Comparison of ENCODE assay signal across 11 cellular contexts in genomic region chr1:33228935-33229487, GRCh38. TPM values are rescaled to one million over a fixed set of nuclear protein-coding genes. Genes with fewer than 3 reads are reported as not detected.
DNase-seq lines count a peak whose midpoint lies in the region; ATAC-seq, FAIRE-seq and TF ChIP-seq lines count a peak whose summit lies in the region.
"Had no signal": no experiment of that assay in that cellular context is flagged by ENCODE, and none has a peak within 500 bp of the region (broad histone marks: within the 10 kb centered on the region; RNA-seq: fewer than 3 reads in every experiment).

No MANE protein-coding gene starts in this region.

- TF ChIP-seq EP300 in HepG2 (IDR thresholded peaks at IDR 0.05; ENCODE audit: low read depth in 2 of 2, low read length in 2 of 2) (no peak), HepG2 (CRISPR knock-in tag; IDR thresholded peaks at IDR 0.05; ENCODE audit: borderline replicate concordance) (no peak)

- no peaks in the 10 kb centered on the region for H3K36me3 ChIP-seq in liver (ENCODE audit: control insufficient read depth in 4 of 4, insufficient read depth in 3 of 4, low read depth in 1 of 4, low read length in 3 of 4)
- no peaks in the 10 kb centered on the region for H3K36me3 ChIP-seq in HepG2 (replicated peaks in 1 of 2; ENCODE audit: control insufficient read depth in 1 of 2, insufficient read depth in 2 of 2, low read length in 2 of 2)
- no peaks in the 10 kb centered on the region for H3K36me3 ChIP-seq in left lung
- H3K36me3 ChIP-seq in H7 (replicated peaks; ENCODE audit: control insufficient read depth, insufficient read depth, low read length), result no peaks in the 10 kb centered on the region
- H3K36me3 ChIP-seq: BLaER1 treated with 17β-estradiol and CSF1 and Interleukin-3, amounts not matched to agents 10 nM and 100 nM had no signal

- H3K4me1 ChIP-seq in liver (ENCODE audit: control insufficient read depth in 4 of 4, insufficient read depth in 4 of 4, low read length in 3 of 4) (no peaks in the 10 kb centered on the region), HepG2 (ENCODE audit: insufficient read depth, low read length) (peaks cover 13% of the 10 kb centered on the region), left lung (peaks cover 0 to 3% of the 10 kb centered on the region in 2 donors)

- no peaks in the 10 kb centered on the region for H3K27me3 ChIP-seq in liver (ENCODE audit: control insufficient read depth in 4 of 4, insufficient read depth in 4 of 4, low read length in 3 of 4)
- H3K27me3 ChIP-seq in HepG2 (ENCODE audit: control insufficient read depth in 1 of 2, insufficient read depth in 2 of 2, low read length in 2 of 2), result 0 out of 5 replicates have a peak, but pooled peaks cover 0 to 3% of the 10 kb centered on the region in 2 experiments
- no peaks in the 10 kb centered on the region for H3K27me3 ChIP-seq in left lung
- H3K27me3 ChIP-seq in H7 (ENCODE audit: control insufficient read depth, insufficient read depth, low read length), result no peaks in the 10 kb centered on the region; the same call in 1 of the 2 replicates
- H3K27me3 ChIP-seq: BLaER1 treated with 17β-estradiol and CSF1 and Interleukin-3, amounts not matched to agents 10 nM and 100 nM had no signal

- no peak overlapping the region for H2AFZ ChIP-seq in HepG2 (ENCODE audit: low read length)

- 40% methylated on average over 5 of the region's 5 CpGs for WGBS in liver
- 26% methylated on average over 5 of the region's 5 CpGs for WGBS in HepG2 (ENCODE audit: low lambda C conversion rate)

- H3K9ac ChIP-seq in liver (ENCODE audit: low read depth in 1 of 2, low read length in 2 of 2) (no peak overlapping the region), HepG2 (ENCODE audit: insufficient read depth, low read depth, low read length) (no peak overlapping the region)
- H3K9ac ChIP-seq: BLaER1 treated with 17β-estradiol and CSF1 and Interleukin-3, amounts not matched to agents 10 nM and 100 nM had no signal

- intact Hi-C loops in HepG2 (cut with micrococcal nuclease; ENCODE audit: unreplicated experiment) (no loop called here), left lung (cut with DNase I) (loop anchor here in 1 of 2 donors (10.0 kb wide), 1 partner anchor 136 kb away; no protein-coding TSS in a partner anchor)

- CTCF ChIA-PET in HepG2 (lab: Yijun Ruan, JAX; ENCODE audit: low intra/inter-chr PET ratio, low total read pairs), result no interaction called here

- H4K20me1 ChIP-seq in HepG2 (ENCODE audit: insufficient read depth, low read length), result no peaks in the 10 kb centered on the region
- H4K20me1 ChIP-seq: BLaER1 treated with 17β-estradiol and CSF1 and Interleukin-3, amounts not matched to agents 10 nM and 100 nM had no signal

- no peaks in the 10 kb centered on the region for H3K9me3 ChIP-seq in liver (ENCODE audit: control insufficient read depth in 4 of 4, low read length in 3 of 4)
- peaks cover 6% of the 10 kb centered on the region for H3K9me3 ChIP-seq in HepG2 (ENCODE audit: low read length)
- peaks cover 0 to 5% of the 10 kb centered on the region in 2 donors for H3K9me3 ChIP-seq in left lung

- H3K79me2 ChIP-seq in HepG2 (ENCODE audit: insufficient read depth, low read length), result no peaks in the 10 kb centered on the region

- peak overlapping the region in 1 of 2 donors; percentile 56 for H3K27ac ChIP-seq in liver (ENCODE audit: low read depth in 1 of 2, low read length in 2 of 2)
- H3K27ac ChIP-seq in HepG2 (ENCODE audit: extremely low read length, insufficient read depth, low read length), result no peak overlapping the region
- no peak overlapping the region for H3K27ac ChIP-seq in left lung
- H3K27ac ChIP-seq: BLaER1 treated with 17β-estradiol and CSF1 and Interleukin-3, amounts not matched to agents 10 nM and 100 nM had no signal

- no peak for TF ChIP-seq POLR2A in HepG2 (IDR thresholded peaks at IDR 0.05; ENCODE audit: insufficient read depth in 1 of 2, low read depth in 2 of 2, low read length in 2 of 2)

- in situ Hi-C loops in HepG2 (cut with HindIII; ENCODE audit: extremely low pct_ligation_motif_present, low pct_unique_long_range_greater_than_20kb), result no loop called here

- TF ChIP-seq CTCF in liver (IDR thresholded peaks at IDR 0.05; ENCODE audit: low read depth, low read length, missing input control), result no peak
- no peak for TF ChIP-seq CTCF in HepG2 (CRISPR knock-in tag; IDR thresholded peaks at IDR 0.05)
- no peak for TF ChIP-seq CTCF in left lung (IDR thresholded peaks at IDR 0.05)

- no peak overlapping the region for H3K4me2 ChIP-seq in HepG2 (ENCODE audit: low read depth, low read length)

- FAIRE-seq in HepG2 (lab: Jason Lieb, UNC), result no peak

- DNase-seq in HepG2 (ENCODE audit: low spot score), result no peak
- peak; percentile 80 for DNase-seq in cerebellum (ENCODE audit: low spot score)
- DNase-seq in left lung, result no peak
- no peak for DNase-seq in 8988T
- DNase-seq in H7, result no peak
- no peak for DNase-seq in RPMI8226
- DNase-seq: activated CD8-positive, alpha-beta memory T cell treated with anti-CD3 and anti-CD28 coated beads, Interleukin-2, amount 10 ng/mL, durations not matched to agents 7 days and 5 days; KG1 had no signal

- BruUV-seq in HepG2 (replicated peaks; lab: Mats Ljungman, UMichigan), result no TSS peak

- H3K4me3 ChIP-seq in liver (ENCODE audit: low read depth in 1 of 3, low read length in 3 of 3) (no peak overlapping the region), HepG2 (replicated peaks in 1 of 3; ENCODE audit: insufficient read depth in 1 of 3, low read depth in 2 of 3, low read length in 3 of 3) (no peak overlapping the region), left lung (no peak overlapping the region), H7 (ENCODE audit: insufficient read depth, low read depth, low read length) (no peak overlapping the region)
- H3K4me3 ChIP-seq: BLaER1 treated with 17β-estradiol and CSF1 and Interleukin-3, amounts not matched to agents 10 nM and 100 nM had no signal

- TF ChIP-seq RAD21 in liver (IDR thresholded peaks at IDR 0.05) (no peak), HepG2 (CRISPR knock-in tag; IDR thresholded peaks at IDR 0.05) (no peak)

- POLR2A ChIA-PET in HepG2 (lab: Yijun Ruan, JAX), result no interaction called here

- no peak for ATAC-seq in HepG2
- ATAC-seq in left lung, result peak; percentile 70
- no peak for ATAC-seq in GM21786 (IDR thresholded peaks at IDR 0.05; ENCODE audit: unreplicated experiment)
- ATAC-seq: activated CD8-positive, alpha-beta memory T cell treated with anti-CD3 and anti-CD28 coated beads, Interleukin-2, amount 10 ng/mL, durations not matched to agents 7 days and 5 days had no signal

RNA-seq across cellular contexts. Expression of gene ZNF362, which starts 27.3 kb away (rescaled TPM):
- total RNA-seq in liver (1 to 10 TPM; 2.3 to 6.2 TPM), HepG2 (2016; rRNA removed; fragmentation: Illumina TruSeq; extraction: Trizol) (8.3 TPM in 2 replicates), cerebellum (12.5 TPM), left lung (10 to 100 TPM; 25.9 to 32.3 TPM)
- polyA plus RNA-seq in liver (1 to 10 TPM; 4.6 to 6.3 TPM), HepG2 (2011; rRNA removed) (14.2 and 16.6 TPM in 2 replicates)
- 6.7 and 7.0 TPM in 2 replicates for total RNA-seq in HepG2 (2016; cell fraction: cytosol; rRNA removed; fragmentation: Illumina TruSeq; extraction: Trizol; ENCODE audit: low read depth)
- 7.8 and 9.0 TPM in 2 replicates for total RNA-seq in HepG2 (2016; cell fraction: insoluble cytoplasmic fraction; rRNA removed; fragmentation: Illumina TruSeq; extraction: Trizol)
- 16.5 and 17.3 TPM in 2 replicates for total RNA-seq in HepG2 (2016; cell fraction: membrane; rRNA removed; fragmentation: Illumina TruSeq; extraction: Trizol)
- total RNA-seq in HepG2 (2016; cell fraction: nucleus; rRNA removed; fragmentation: Illumina TruSeq; extraction: Trizol), result 6.2 and 7.0 TPM in 2 replicates
- 5.7 and 9.0 TPM in 2 replicates for polyA plus RNA-seq in HepG2 (2011; cell fraction: cytosol; rRNA removed)
- 18.1 and 28.2 TPM in 2 replicates for polyA plus RNA-seq in HepG2 (2011; cell fraction: nucleus; rRNA removed)
- 14.1 and 14.8 TPM in 2 replicates for polyA plus RNA-seq in HepG2 (2012)
- polyA plus RNA-seq in HepG2 (2016; cell fraction: cytosol; fragmentation: Illumina TruSeq; extraction: Trizol; ENCODE audit: low read depth), result 9.7 and 10.9 TPM in 2 replicates
- polyA plus RNA-seq in HepG2 (2016; cell fraction: insoluble cytoplasmic fraction; fragmentation: Illumina TruSeq; extraction: Trizol; ENCODE audit: low read depth), result 16.7 and 21.5 TPM in 2 replicates
- 25.7 and 28.3 TPM in 2 replicates for polyA plus RNA-seq in HepG2 (2016; cell fraction: membrane; fragmentation: Illumina TruSeq; extraction: Trizol; ENCODE audit: low read depth)
- polyA plus RNA-seq in HepG2 (2016; cell fraction: nucleus; fragmentation: Illumina TruSeq; extraction: Trizol; ENCODE audit: insufficient read depth, low read depth), result 26.0 and 26.9 TPM in 2 replicates
- 11.9 and 29.1 TPM in 2 replicates for polyA minus RNA-seq in HepG2 (2011; rRNA and poly(A)+ RNA removed; ENCODE audit: low replicate concordance)
- 9.2 and 12.5 TPM in 2 replicates for polyA minus RNA-seq in HepG2 (2011; cell fraction: cytosol; rRNA and poly(A)+ RNA removed)
- polyA minus RNA-seq in HepG2 (2011; cell fraction: nucleus; rRNA and poly(A)+ RNA removed), result 6.3 and 7.6 TPM in 2 replicates
- total RNA-seq in H7 (2014; rRNA removed; shearing (Covaris generic)), result 26.4 and 31.7 TPM in 2 replicates

RNA-seq across cellular contexts. Expression of gene TRIM62, which starts 47.2 kb away (rescaled TPM):
- total RNA-seq in liver (1 to 10 TPM; 1.1 to 1.3 TPM), HepG2 (2016; rRNA removed; fragmentation: Illumina TruSeq; extraction: Trizol) (0.53 and 1.1 TPM in 2 replicates), cerebellum (5.7 TPM), left lung (1 to 10 TPM; 6.2 to 6.4 TPM)
- polyA plus RNA-seq in liver (1 to 10 TPM in 1 of 2 donors, under 1 TPM in 1; 0.60 to 1.2 TPM), HepG2 (2011; rRNA removed) (0.57 and 0.67 TPM in 2 replicates)
- total RNA-seq in HepG2 (2016; cell fraction: cytosol; rRNA removed; fragmentation: Illumina TruSeq; extraction: Trizol; ENCODE audit: low read depth), result 0.10 and 0.18 TPM in 2 replicates
- 0.61 and 0.83 TPM in 2 replicates for total RNA-seq in HepG2 (2016; cell fraction: insoluble cytoplasmic fraction; rRNA removed; fragmentation: Illumina TruSeq; extraction: Trizol)
- 1.1 TPM in 2 replicates for total RNA-seq in HepG2 (2016; cell fraction: membrane; rRNA removed; fragmentation: Illumina TruSeq; extraction: Trizol)
- total RNA-seq in HepG2 (2016; cell fraction: nucleus; rRNA removed; fragmentation: Illumina TruSeq; extraction: Trizol), result 0.78 and 1.1 TPM in 2 replicates
- 0.32 TPM in 2 replicates for polyA plus RNA-seq in HepG2 (2011; cell fraction: cytosol; rRNA removed)
- 2.1 and 2.9 TPM in 2 replicates for polyA plus RNA-seq in HepG2 (2011; cell fraction: nucleus; rRNA removed)
- polyA plus RNA-seq in HepG2 (2012), result 0.93 and 1.2 TPM in 2 replicates
- 0.15 and 0.24 TPM in 2 replicates for polyA plus RNA-seq in HepG2 (2016; cell fraction: cytosol; fragmentation: Illumina TruSeq; extraction: Trizol; ENCODE audit: low read depth)
- 1.1 and 1.4 TPM in 2 replicates for polyA plus RNA-seq in HepG2 (2016; cell fraction: insoluble cytoplasmic fraction; fragmentation: Illumina TruSeq; extraction: Trizol; ENCODE audit: low read depth)
- polyA plus RNA-seq in HepG2 (2016; cell fraction: membrane; fragmentation: Illumina TruSeq; extraction: Trizol; ENCODE audit: low read depth), result 0.68 and 0.86 TPM in 2 replicates
- 1.7 and 2.1 TPM in 2 replicates for polyA plus RNA-seq in HepG2 (2016; cell fraction: nucleus; fragmentation: Illumina TruSeq; extraction: Trizol; ENCODE audit: insufficient read depth, low read depth)
- polyA minus RNA-seq in HepG2 (2011; rRNA and poly(A)+ RNA removed; ENCODE audit: low replicate concordance), result 1.8 and 2.1 TPM in 2 replicates
- polyA minus RNA-seq in HepG2 (2011; cell fraction: cytosol; rRNA and poly(A)+ RNA removed), result 0.79 and 1.3 TPM in 2 replicates
- 0.87 and 0.90 TPM in 2 replicates for polyA minus RNA-seq in HepG2 (2011; cell fraction: nucleus; rRNA and poly(A)+ RNA removed)
- total RNA-seq in H7 (2014; rRNA removed; shearing (Covaris generic)), result 10.6 and 13.2 TPM in 2 replicates
